15 cellular contexts compared by ENCODE assay signal in the genomic region with DNA sequence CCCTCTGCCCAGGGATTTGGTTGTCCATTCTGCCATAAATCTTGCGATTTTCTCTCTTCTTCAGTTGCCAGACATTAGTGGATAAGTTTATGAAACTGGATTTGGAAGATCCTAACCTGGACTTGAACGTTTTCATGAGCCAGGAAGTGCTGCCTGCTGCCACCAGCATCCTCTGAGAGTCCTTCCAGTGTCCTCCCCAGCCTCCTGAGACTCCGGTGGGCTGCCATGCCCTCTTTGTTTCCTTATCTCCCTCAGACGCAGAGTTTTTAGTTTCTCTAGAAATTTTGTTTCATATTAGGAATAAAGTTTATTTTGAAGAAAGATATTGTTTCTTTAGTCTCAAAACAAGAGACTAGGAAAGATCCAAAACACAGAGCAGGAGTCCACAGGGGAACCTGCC. TPM values are rescaled to one million over a fixed set of nuclear protein-coding genes. Genes with fewer than 3 reads are reported as not detected.
DNase-seq lines count a peak whose midpoint lies in the region; ATAC-seq and TF ChIP-seq lines count a peak whose summit lies in the region.
"Had no signal": no experiment of that assay in that cellular context is flagged by ENCODE, and none has a peak within 500 bp of the region (broad histone marks: within the 10 kb centered on the region; RNA-seq: fewer than 3 reads in every experiment).

A gene (plus strand): TSS at position 301 of the 400 bp plus-strand sequence. CDS start 399 bp downstream, outside the sequence.

- TF ChIP-seq CTCF in Caco-2 (IDR thresholded peaks at IDR 0.05; ENCODE audit: insufficient read depth in 1 of 2, low read depth in 1 of 2, low read length in 1 of 2, severe bottlenecking in 1 of 2, unreplicated experiment in 1 of 2): no peak
- no peak for TF ChIP-seq CTCF in neural progenitor cell (IDR thresholded peaks at IDR 0.05)

- BruUV-seq in Caco-2 (replicated peaks; lab: Mats Ljungman, UMichigan): TSS peak; percentile 10

- no peaks in the 10 kb centered on the region for H4K20me1 ChIP-seq in neural progenitor cell (ENCODE audit: low read depth)

- 0 out of 2 replicates have a peak, but pooled peaks cover 1% of the 10 kb centered on the region for H3K36me3 ChIP-seq in Caco-2 (ENCODE audit: control insufficient read depth, insufficient read depth, low read length)
- peaks cover 36% of the 10 kb centered on the region; the same call in 1 of the 2 replicates for H3K36me3 ChIP-seq in HUES64 (ENCODE audit: insufficient read depth, low read length)
- H3K36me3 ChIP-seq in neural progenitor cell: no peaks in the 10 kb centered on the region

- H3F3A ChIP-seq in neural progenitor cell (ENCODE audit: low read depth): peaks cover 18% of the 10 kb centered on the region

- POLR2A ChIA-PET in Caco-2 (lab: Charles Lee): interaction anchor here (0.9 kb wide), 1 partner anchor 33 kb away, joined by 3 read pairs; no protein-coding TSS in a partner anchor

- H3K27ac Mint-ChIP-seq in Caco-2 (ENCODE audit: unreplicated experiment) (peak within 1 kb of the TSS; percentile 29), neural progenitor cell (peak within 1 kb of the TSS; percentile 96)
- H3K27ac Mint-ChIP-seq in central memory CD8-positive, alpha-beta T cell (ENCODE audit: low read depth): peak within 1 kb of the TSS; percentile 16

- H3K27me3 ChIP-seq in Caco-2 (replicated peaks; ENCODE audit: control insufficient read depth, insufficient read depth, low read length) (no peaks in the 10 kb centered on the region), HUES64 (ENCODE audit: insufficient read depth, low read length) (no peaks in the 10 kb centered on the region), neural progenitor cell (no peaks in the 10 kb centered on the region)
- H3K27me3 ChIP-seq: heart left ventricle had no signal

- ATAC-seq in central memory CD8-positive, alpha-beta T cell (replicated peaks; ENCODE audit: extremely low read depth, poor library complexity, severe bottlenecking): no peak
- no peak for ATAC-seq in HG02840 (IDR thresholded peaks at IDR 0.05; ENCODE audit: low FRiP score, unreplicated experiment)
- ATAC-seq: natural killer cell treated with Interleukin-12 subunit alpha and Interleukin-12 subunit beta and Interleukin-15 and Interleukin-18, amount 100 ng/mL, for 72 hours; stimulated activated naive CD8-positive, alpha-beta T cell treated with anti-CD3 and anti-CD28 coated beads, Interleukin-15, Interleukin-2, amounts not matched to agents 100 U/mL and 50 U/mL, for 24 hours had no signal

- H3K79me2 ChIP-seq in neural progenitor cell (ENCODE audit: low read depth): no peaks in the 10 kb centered on the region

- 0 out of 2 replicates have a peak within 1 kb of the TSS, but pooled peaks have one; percentile 1 for H3K9ac ChIP-seq in HUES64 (ENCODE audit: low read depth, low read length)
- no peak within 1 kb of the TSS for H3K9ac ChIP-seq in neural progenitor cell

- peak within 1 kb of the TSS; percentile 51; the same call in 1 of the 2 replicates for H3K27ac ChIP-seq in HUES64 (ENCODE audit: low read depth, low read length)
- peak within 1 kb of the TSS; percentile 67 for H3K27ac ChIP-seq in neural progenitor cell
- H3K27ac ChIP-seq: epithelial cell of prostate had no signal

- no peak within 1 kb of the TSS for H2AFZ ChIP-seq in neural progenitor cell (replicated peaks)

- H3K27me3 Mint-ChIP-seq in Caco-2 (ENCODE audit: insufficient read depth, unreplicated experiment): no peaks in the 10 kb centered on the region
- H3K27me3 Mint-ChIP-seq in central memory CD8-positive, alpha-beta T cell: no peaks in the 10 kb centered on the region
- peaks cover 4% of the 10 kb centered on the region for H3K27me3 Mint-ChIP-seq in neural progenitor cell (ENCODE audit: insufficient read depth, low read depth)
- H3K27me3 Mint-ChIP-seq: natural killer cell treated with Interleukin-12 subunit alpha and Interleukin-12 subunit beta and Interleukin-15 and Interleukin-18, amount 100 ng/mL, for 72 hours had no signal

- intact Hi-C loops in Caco-2 (cut with micrococcal nuclease; ENCODE audit: unreplicated experiment): loop anchor here (2.0 kb wide), 1 partner anchor 24 kb away; no protein-coding TSS in a partner anchor

- no peaks in the 10 kb centered on the region for H3K9me3 ChIP-seq in Caco-2
- H3K9me3 ChIP-seq in HUES64 (ENCODE audit: insufficient read depth, low read depth, low read length): no peaks in the 10 kb centered on the region
- H3K9me3 ChIP-seq in neural progenitor cell (ENCODE audit: low read depth): no peaks in the 10 kb centered on the region
- H3K9me3 ChIP-seq: heart left ventricle had no signal

- 85% methylated on average over 3 of the region's 4 CpGs for WGBS in HUES64

- peaks cover 10% of the 10 kb centered on the region for H3K4me1 Mint-ChIP-seq in Caco-2 (ENCODE audit: low read depth, unreplicated experiment)
- peaks cover 15% of the 10 kb centered on the region for H3K4me1 Mint-ChIP-seq in central memory CD8-positive, alpha-beta T cell
- H3K4me1 Mint-ChIP-seq in neural progenitor cell: peaks cover 29% of the 10 kb centered on the region

- DNase-seq in Caco-2: no peak
- DNase-seq in central memory CD8-positive, alpha-beta T cell (ENCODE audit: low spot score in 2 of 2): no peak
- DNase-seq in neural progenitor cell (ENCODE audit: low spot score): no peak
- no peak for DNase-seq in NCI-H1105 treated with DMSO at 0.1 percent for 48 hours (lab: John Stamatoyannopoulos, UW)
- no peak for DNase-seq in mucosa of gallbladder (ENCODE audit: low spot score)
- DNase-seq: activated CD4-positive, CD25-positive, alpha-beta regulatory T cell; activated gamma-delta T cell; heart left ventricle; MV-4-11; NCI-H2171; stimulated activated naive CD8-positive, alpha-beta T cell treated with anti-CD3 and anti-CD28 coated beads, Interleukin-15, Interleukin-2, amounts not matched to agents 100 U/mL and 50 U/mL, for 24 hours had no signal

- H3K36me3 Mint-ChIP-seq in Caco-2 (ENCODE audit: insufficient read depth, unreplicated experiment) (peaks cover 29% of the 10 kb centered on the region), neural progenitor cell (peaks cover 40% of the 10 kb centered on the region)
- H3K36me3 Mint-ChIP-seq in central memory CD8-positive, alpha-beta T cell (ENCODE audit: insufficient read depth): peaks cover 11% of the 10 kb centered on the region

- peak within 1 kb of the TSS; percentile 73 for H3K4me2 ChIP-seq in neural progenitor cell

- H3K4me1 ChIP-seq in Caco-2 (peaks cover 7% of the 10 kb centered on the region), HUES64 (ENCODE audit: insufficient read depth, low read length) (peaks cover 8% of the 10 kb centered on the region; the same call in 1 of the 2 replicates), neural progenitor cell (peaks cover 23% of the 10 kb centered on the region)

- H3K4me3 Mint-ChIP-seq in Caco-2 (ENCODE audit: unreplicated experiment) (peak within 1 kb of the TSS; percentile 4), neural progenitor cell (peak within 1 kb of the TSS; percentile 54)
- H3K4me3 Mint-ChIP-seq in central memory CD8-positive, alpha-beta T cell: no peak within 1 kb of the TSS
- H3K4me3 Mint-ChIP-seq: natural killer cell treated with Interleukin-12 subunit alpha and Interleukin-12 subunit beta and Interleukin-15 and Interleukin-18, amount 100 ng/mL, for 72 hours had no signal

- CTCF ChIA-PET in Caco-2 (lab: Charles Lee): no interaction called here

- H3K9me3 Mint-ChIP-seq in Caco-2 (ENCODE audit: unreplicated experiment) (no peaks in the 10 kb centered on the region), neural progenitor cell (no peaks in the 10 kb centered on the region)
- no peaks in the 10 kb centered on the region for H3K9me3 Mint-ChIP-seq in central memory CD8-positive, alpha-beta T cell
- H3K9me3 Mint-ChIP-seq: natural killer cell treated with Interleukin-12 subunit alpha and Interleukin-12 subunit beta and Interleukin-15 and Interleukin-18, amount 100 ng/mL, for 72 hours had no signal

- H3K4me3 ChIP-seq in Caco-2 (ENCODE audit: low read depth, low read length): no peak within 1 kb of the TSS
- no peak within 1 kb of the TSS for H3K4me3 ChIP-seq in HUES64 (ENCODE audit: low read length)
- no peak within 1 kb of the TSS for H3K4me3 ChIP-seq in neural progenitor cell
- H3K4me3 ChIP-seq: heart left ventricle had no signal

RNA-seq across cellular contexts. Expression of the gene that starts here (rescaled TPM):
- total RNA-seq in Caco-2 (2022): 6.4 and 13.0 TPM in 2 replicates
- polyA plus RNA-seq in HUES64 (2013, experiment 1 of 2): 2.3 TPM
- polyA plus RNA-seq in HUES64 (2013, experiment 2 of 2): 4.5 TPM
- total RNA-seq in neural progenitor cell (ENCODE audit: low replicate concordance): 10.1 and 11.9 TPM in 2 replicates
- total RNA-seq in mucosa of gallbladder: 2.7 TPM

Comparison
In these comparisons a context has a peak if more than half of its experiments do, and no peak if none do; other contexts are left out.
1. H3K27ac Mint-ChIP-seq: peak in every context shown above with its lines; median percentile 96 in neural progenitor cell; 29 in Caco-2; 16 in central memory CD8-positive, alpha-beta T cell.